Comparison of ENCODE assay signal across 1 cellular context in genomic region chr21:43967981-43968380, GRCh38.
TF ChIP-seq lines count a peak whose summit lies in the region.

No MANE protein-coding gene starts in this region.

TF ChIP-seq in HepG2, 621 proteins besides CTCF, POLR2A, EP300 and RAD21 (continued from another document):
- TF ChIP-seq ZGPAT (CRISPR knock-in tag; IDR thresholded peaks at IDR 0.05) (no peak), ZNF350 (CRISPR knock-in tag; IDR thresholded peaks at IDR 0.05; ENCODE audit: borderline replicate concordance, low read depth) (no peak), CHCHD3 (CRISPR knock-in tag; IDR thresholded peaks at IDR 0.05) (no peak), HOXA9 (CRISPR knock-in tag; IDR thresholded peaks at IDR 0.05; ENCODE audit: borderline replicate concordance) (no peak), CBX1 (IDR thresholded peaks at IDR 0.05; ENCODE audit: low read depth) (no peak)
